20 cellular contexts compared by ENCODE assay signal in the genomic region with DNA sequence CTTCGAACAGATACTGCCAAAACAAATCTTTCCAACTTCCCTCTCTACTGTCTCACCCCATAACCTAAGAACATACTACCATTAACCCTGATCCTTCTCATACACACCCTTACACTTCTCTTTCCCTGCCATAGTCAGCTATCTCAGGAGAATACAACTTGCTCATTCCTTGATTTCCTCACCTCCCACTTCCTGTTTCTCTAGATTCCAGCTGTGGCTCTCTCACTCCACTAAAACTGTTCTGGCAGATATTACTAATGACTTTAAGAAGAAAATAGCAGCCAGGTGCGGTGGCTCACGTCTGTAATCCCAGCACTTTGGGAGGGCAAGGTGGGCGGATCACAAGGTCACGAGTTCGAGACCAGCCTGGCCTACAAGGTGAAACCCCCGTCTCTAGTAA. TPM values are rescaled to one million over a fixed set of nuclear protein-coding genes. Genes with fewer than 3 reads are reported as not detected.
A peak's percentile ranks its signal among the peaks of the same experiment; 100 is the strongest.
DNase-seq lines count a peak whose midpoint lies in the region; ATAC-seq, FAIRE-seq and TF ChIP-seq lines count a peak whose summit lies in the region.
"Had no signal": no experiment of that assay in that cellular context is flagged by ENCODE, and none has a peak within 500 bp of the region (broad histone marks: within the 10 kb centered on the region; RNA-seq: fewer than 3 reads in every experiment).

No MANE protein-coding gene starts in this region.

- TF ChIP-seq POLR2A in GM12878 (IDR thresholded peaks at IDR 0.05; ENCODE audit: low read depth, low read length) (no peak), heart left ventricle (IDR thresholded peaks at IDR 0.05) (no peak)

- no peaks in the 10 kb centered on the region for H3K27me3 Mint-ChIP-seq in activated CD4-positive, alpha-beta T cell treated with anti-CD3 and anti-CD28 coated beads for 36 hours
- H3K27me3 Mint-ChIP-seq in activated CD4-positive, alpha-beta T cell treated with anti-CD3 and anti-CD28 coated beads, Interleukin-2, amount 10 ng/mL, durations not matched to agents 24 days and 14 days, result no peaks in the 10 kb centered on the region
- H3K27me3 Mint-ChIP-seq: B cell; CD4-positive, CD25-positive, alpha-beta regulatory T cell had no signal

- TF ChIP-seq CTCF in GM12878 (IDR thresholded peaks at IDR 0.05 in 2 of 3, conservative IDR thresholded peaks at IDR 0.05 in 1 of 3; ENCODE audit: control insufficient read depth in 2 of 3, extremely low read depth in 1 of 3, insufficient read depth in 1 of 3, low read depth in 3 of 3, low read length in 3 of 3) (no peak), epithelial cell of esophagus (IDR thresholded peaks at IDR 0.05; ENCODE audit: insufficient read depth, low read depth, low read length, missing control alignments) (no peak), heart left ventricle (IDR thresholded peaks at IDR 0.05) (no peak)

- H4K20me1 ChIP-seq in GM12878 (ENCODE audit: control insufficient read depth, insufficient read depth), result no peaks in the 10 kb centered on the region

- no peak overlapping the region for H3K9ac ChIP-seq in GM12878 (ENCODE audit: control insufficient read depth, insufficient read depth, low read length)

- BruUV-seq in GM12878 (replicated peaks; lab: Mats Ljungman, UMichigan), result no TSS peak

- no peak overlapping the region for H3K4me2 ChIP-seq in GM12878 (ENCODE audit: control insufficient read depth, insufficient read depth)

- TF ChIP-seq EP300 in GM12878 (IDR thresholded peaks at IDR 0.05; ENCODE audit: borderline replicate concordance in 1 of 2, control insufficient read depth in 1 of 2, low read depth in 2 of 2, low read length in 2 of 2), result no peak

- H2AFZ ChIP-seq in GM12878 (ENCODE audit: control insufficient read depth, low read depth, low read length), result no peak overlapping the region

- in situ Hi-C loops in GM12878 (cut with MboI), result no loop called here

- intact Hi-C loops in activated CD4-positive, alpha-beta T cell treated with anti-CD3 and anti-CD28 coated beads for 36 hours (cut with DNase I, micrococcal nuclease), result no loop called here
- intact Hi-C loops in activated CD4-positive, alpha-beta T cell treated with anti-CD3 and anti-CD28 coated beads, Interleukin-2, amount 10 ng/mL, durations not matched to agents 24 days and 14 days (cut with micrococcal nuclease), result no loop called here
- intact Hi-C loops in GM12878 (cut with micrococcal nuclease; ENCODE audit: unreplicated experiment) (no loop called here), heart left ventricle (cut with DNase I) (loop anchor here in 1 of 10 donors (10.0 kb wide), 1 partner anchor 857 kb away; no protein-coding TSS in a partner anchor)

- CTCF ChIA-PET in activated CD4-positive, alpha-beta T cell treated with anti-CD3 and anti-CD28 coated beads for 36 hours (lab: Charles Lee), result interaction anchor here (0.6 to 10.8 kb wide), 6 partner anchors 18 to 304 kb away, joined by 3 to 156 read pairs (median 4); partner anchors contain the start of gene FAM43A
- CTCF ChIA-PET in GM12878 (lab: Yijun Ruan, JAX), result interaction anchor here (1.3 to 1.7 kb wide), 2 partner anchors 15 to 195 kb away, joined by 3 to 8 read pairs; no protein-coding TSS in a partner anchor

- FAIRE-seq in GM12878 (lab: Jason Lieb, UNC), result no peak

- H3K4me3 ChIP-seq in GM12878 (no peak overlapping the region), epithelial cell of esophagus (ENCODE audit: low read length) (no peak overlapping the region), heart left ventricle (no peak overlapping the region)
- H3K4me3 ChIP-seq: Peyer's patch had no signal

- DNase-seq in activated CD4-positive, alpha-beta T cell treated with anti-CD3 and anti-CD28 coated beads for 36 hours, result no peak
- DNase-seq in activated CD4-positive, alpha-beta T cell treated with anti-CD3 and anti-CD28 coated beads, Interleukin-2, amount 10 ng/mL, durations not matched to agents 24 days and 14 days, result no peak
- DNase-seq in GM12878 (ENCODE audit: low read depth, low spot score), result no peak
- peak; percentile 51 for DNase-seq in epithelial cell of esophagus (ENCODE audit: low read depth)
- DNase-seq in NCI-H526 (lab: John Stamatoyannopoulos, UW), result no peak
- DNase-seq in glomerular visceral epithelial cell (ENCODE audit: extremely low spot score), result no peak
- DNase-seq in heart left ventricle, result no peak
- DNase-seq: 8988T; CD4-positive, CD25-positive, alpha-beta regulatory T cell; COR-L47; GDM1; GOT3; NCI-H1092 treated with DMSO at 0.1 percent for 48 hours; NCI-H146; NCI-H2081; NCI-H2171 treated with DMSO at 0.1 percent for 48 hours; NCI-H446 treated with DMSO at 0.1 percent for 48 hours; Peyer's patch had no signal

- no peak for ATAC-seq in activated CD4-positive, alpha-beta T cell treated with anti-CD3 and anti-CD28 coated beads for 36 hours
- no peak for ATAC-seq in GM12878
- ATAC-seq in GM18909 (IDR thresholded peaks at IDR 0.05; ENCODE audit: poor library complexity, unreplicated experiment), result no peak
- no peak for ATAC-seq in heart left ventricle

- H3K36me3 ChIP-seq in GM12878 (ENCODE audit: control insufficient read depth in 2 of 2, insufficient read depth in 2 of 2, low read length in 1 of 2) (peaks cover 2 to 13% of the 10 kb centered on the region in 2 experiments), heart left ventricle (peaks cover 0 to 66% (median 56%) of the 10 kb centered on the region in 9 donors)

- H3K4me1 ChIP-seq in GM12878 (ENCODE audit: control insufficient read depth, insufficient read depth, low read length), result peaks cover 10% of the 10 kb centered on the region; the same call in 1 of the 2 replicates
- peaks cover 0 to 21% (median 14%) of the 10 kb centered on the region in 12 donors for H3K4me1 ChIP-seq in heart left ventricle

- RAD21 ChIA-PET in GM12878 (lab: Charles Lee; ENCODE audit: unreplicated experiment), result interaction anchor here (0.5 kb wide), 1 partner anchor 199 kb away, joined by 5 read pairs; no protein-coding TSS in a partner anchor

- H3K27ac ChIP-seq in GM12878 (ENCODE audit: control insufficient read depth, insufficient read depth), result no peak overlapping the region
- H3K27ac ChIP-seq in heart left ventricle, result no peak overlapping the region
- H3K27ac ChIP-seq: Peyer's patch had no signal

- 51% methylated on average over 7 of the region's 7 CpGs for WGBS in GM12878 (ENCODE audit: insufficient coverage, insufficient replicate concordance, low lambda C conversion rate, missing lambda C conversion rate)
- 66 to 76% (median 74%) methylated on average over 7 of the region's 7 CpGs for WGBS in heart left ventricle, 4 donors

- no peaks in the 10 kb centered on the region for H3K27me3 ChIP-seq in GM12878 (replicated peaks in 1 of 2; ENCODE audit: control insufficient read depth in 2 of 2, insufficient read depth in 2 of 2, low read length in 1 of 2)
- no peaks in the 10 kb centered on the region for H3K27me3 ChIP-seq in heart left ventricle
- H3K27me3 ChIP-seq: Peyer's patch had no signal

- no peak overlapping the region for H3K4me3 Mint-ChIP-seq in activated CD4-positive, alpha-beta T cell treated with anti-CD3 and anti-CD28 coated beads for 36 hours
- H3K4me3 Mint-ChIP-seq in activated CD4-positive, alpha-beta T cell treated with anti-CD3 and anti-CD28 coated beads, Interleukin-2, amount 10 ng/mL, durations not matched to agents 24 days and 14 days, result no peak overlapping the region
- H3K4me3 Mint-ChIP-seq: B cell had no signal

- H3K27ac Mint-ChIP-seq in activated CD4-positive, alpha-beta T cell treated with anti-CD3 and anti-CD28 coated beads for 36 hours, result peak overlapping the region; percentile 48
- no peak overlapping the region for H3K27ac Mint-ChIP-seq in activated CD4-positive, alpha-beta T cell treated with anti-CD3 and anti-CD28 coated beads, Interleukin-2, amount 10 ng/mL, durations not matched to agents 24 days and 14 days
- H3K27ac Mint-ChIP-seq: B cell had no signal

- H3K79me2 ChIP-seq in GM12878 (ENCODE audit: control insufficient read depth, insufficient read depth, low read length), result peaks cover 30% of the 10 kb centered on the region

- peaks cover 39% of the 10 kb centered on the region for H3K4me1 Mint-ChIP-seq in activated CD4-positive, alpha-beta T cell treated with anti-CD3 and anti-CD28 coated beads for 36 hours
- H3K4me1 Mint-ChIP-seq in activated CD4-positive, alpha-beta T cell treated with anti-CD3 and anti-CD28 coated beads, Interleukin-2, amount 10 ng/mL, durations not matched to agents 24 days and 14 days, result peaks cover 21% of the 10 kb centered on the region

- H3K9me3 Mint-ChIP-seq in activated CD4-positive, alpha-beta T cell treated with anti-CD3 and anti-CD28 coated beads for 36 hours (ENCODE audit: low read depth), result no peaks in the 10 kb centered on the region
- H3K9me3 Mint-ChIP-seq in activated CD4-positive, alpha-beta T cell treated with anti-CD3 and anti-CD28 coated beads, Interleukin-2, amount 10 ng/mL, durations not matched to agents 24 days and 14 days, result no peaks in the 10 kb centered on the region
- H3K9me3 Mint-ChIP-seq: CD4-positive, CD25-positive, alpha-beta regulatory T cell had no signal

- SMC1A ChIA-PET in GM12878 (lab: Charles Lee; ENCODE audit: uncharacterized antibody, unreplicated experiment), result no interaction called here

- H3K36me3 Mint-ChIP-seq in activated CD4-positive, alpha-beta T cell treated with anti-CD3 and anti-CD28 coated beads for 36 hours (ENCODE audit: low read depth), result peaks cover 42% of the 10 kb centered on the region
- peaks cover 44% of the 10 kb centered on the region for H3K36me3 Mint-ChIP-seq in activated CD4-positive, alpha-beta T cell treated with anti-CD3 and anti-CD28 coated beads, Interleukin-2, amount 10 ng/mL, durations not matched to agents 24 days and 14 days (ENCODE audit: low read depth)

- no peak for TF ChIP-seq RAD21 in GM12878 (IDR thresholded peaks at IDR 0.05; ENCODE audit: insufficient read depth, low read depth, low read length)

- H3K9me3 ChIP-seq in GM12878 (replicated peaks; ENCODE audit: control insufficient read depth, insufficient read depth, low read length) (no peaks in the 10 kb centered on the region), heart left ventricle (no peaks in the 10 kb centered on the region)
- H3K9me3 ChIP-seq: Peyer's patch had no signal

- POLR2A ChIA-PET in activated CD4-positive, alpha-beta T cell treated with anti-CD3 and anti-CD28 coated beads for 36 hours (lab: Charles Lee), result no interaction called here
- POLR2A ChIA-PET in GM12878 (lab: Charles Lee), result interaction anchor here (0.6 to 0.7 kb wide), 2 partner anchors 221 to 728 kb away, joined by 3 read pairs; no protein-coding TSS in a partner anchor

RNA-seq across cellular contexts. Expression of gene LSG1, which starts 4.6 kb away (rescaled TPM):
- total RNA-seq in activated CD4-positive, alpha-beta T cell treated with anti-CD3 and anti-CD28 coated beads for 36 hours, result 10 to 100 TPM; 41.4 to 43.9 TPM
- 59.0 and 60.2 TPM in 2 replicates for total RNA-seq in activated CD4-positive, alpha-beta T cell treated with anti-CD3 and anti-CD28 coated beads, Interleukin-2, amount 10 ng/mL, durations not matched to agents 24 days and 14 days
- total RNA-seq in GM12878 (2013; cell fraction: nucleolus; rRNA removed), result 90.2 and 98.4 TPM in 2 replicates
- total RNA-seq in GM12878 (2014; rRNA removed), result 56.1 and 59.3 TPM in 2 replicates
- 57.0 and 58.6 TPM in 2 replicates for total RNA-seq in GM12878 (2014; rRNA removed; fragmentation: Illumina TruSeq; extraction: Trizol)
- 29.8 and 30.0 TPM in 2 replicates for total RNA-seq in GM12878 (2021)
- 29.4 TPM for polyA plus RNA-seq in GM12878 (2011; ENCODE audit: low read depth)
- polyA plus RNA-seq in GM12878 (2011; rRNA removed), result 68.0 and 75.6 TPM in 2 replicates
- 47.1 and 48.5 TPM in 2 replicates for polyA plus RNA-seq in GM12878 (2011; cell fraction: cytosol; rRNA removed)
- 96.0 and 133 TPM in 2 replicates for polyA plus RNA-seq in GM12878 (2011; cell fraction: nucleus; rRNA removed)
- polyA plus RNA-seq in GM12878 (2012), result 24.1 and 28.7 TPM in 2 replicates
- 65.8 and 76.8 TPM in 2 replicates for polyA plus RNA-seq in GM12878 (2014; fragmentation: Illumina TruSeq; extraction: Trizol)
- 10 to 100 TPM; 14.3 to 23.5 TPM for polyA plus RNA-seq in GM12878 (2014; fragmentation: Nextera tagmentation; extraction: Ambion mirVana)
- 42.7 and 51.0 TPM in 2 replicates for polyA plus RNA-seq in GM12878 (2014; rRNA removed)
- polyA plus RNA-seq in GM12878 (2016; fragmentation: Nextera tagmentation; extraction: Ambion mirVana), result 10 to 100 TPM; 52.9 to 55.8 TPM
- 77.9 and 79.7 TPM in 2 replicates for polyA minus RNA-seq in GM12878 (2011; rRNA and poly(A)+ RNA removed)
- 20.4 and 21.8 TPM in 2 replicates for polyA minus RNA-seq in GM12878 (2011; cell fraction: cytosol; rRNA and poly(A)+ RNA removed)
- polyA minus RNA-seq in GM12878 (2011; cell fraction: nucleus; rRNA and poly(A)+ RNA removed), result 44.2 and 51.9 TPM in 2 replicates
- total RNA-seq in heart left ventricle, result 10 to 100 TPM; 13.7 to 22.2 (median 18.9) TPM
- polyA plus RNA-seq in heart left ventricle, result 10 to 100 TPM in 1 of 2 donors, 1 to 10 TPM in 1; 9.6 to 26.9 TPM

RNA-seq across cellular contexts. Expression of gene FAM43A, which starts 18.3 kb away (rescaled TPM):
- 1 to 10 TPM; 5.0 to 5.1 TPM for total RNA-seq in activated CD4-positive, alpha-beta T cell treated with anti-CD3 and anti-CD28 coated beads for 36 hours
- total RNA-seq in activated CD4-positive, alpha-beta T cell treated with anti-CD3 and anti-CD28 coated beads, Interleukin-2, amount 10 ng/mL, durations not matched to agents 24 days and 14 days, result 7.0 TPM in 2 replicates
- 0.56 and 0.66 TPM in 2 replicates for total RNA-seq in GM12878 (2013; cell fraction: nucleolus; rRNA removed)
- total RNA-seq in GM12878 (2014; rRNA removed) (2.5 and 3.5 TPM in 2 replicates), GM12878 (2014; rRNA removed; fragmentation: Illumina TruSeq; extraction: Trizol) (0.88 and 0.94 TPM in 2 replicates), GM12878 (2021) (4.2 and 5.0 TPM in 2 replicates), heart left ventricle (10 to 100 TPM; 10.5 to 34.8 (median 15.5) TPM)
- polyA plus RNA-seq in GM12878 (2011; ENCODE audit: low read depth), result 1.1 TPM
- polyA plus RNA-seq in GM12878 (2011; rRNA removed) (0.92 and 1.0 TPM in 2 replicates), GM12878 (2014; fragmentation: Illumina TruSeq; extraction: Trizol) (0.41 and 1.00 TPM in 2 replicates), GM12878 (2014; fragmentation: Nextera tagmentation; extraction: Ambion mirVana) (under 1 TPM; 0.27 to 0.58 TPM), GM12878 (2014; rRNA removed) (3.7 and 4.8 TPM in 2 replicates), GM12878 (2016; fragmentation: Nextera tagmentation; extraction: Ambion mirVana) (1 to 10 TPM; 1.3 to 1.6 TPM), heart left ventricle (10 to 100 TPM in 1 of 2 donors, 1 to 10 TPM in 1; 7.5 to 23.1 TPM)
- 1.5 and 2.5 TPM in 2 replicates for polyA plus RNA-seq in GM12878 (2011; cell fraction: cytosol; rRNA removed)
- polyA plus RNA-seq in GM12878 (2011; cell fraction: nucleus; rRNA removed), result 6.0 and 6.2 TPM in 2 replicates
- 5.4 and 5.6 TPM in 2 replicates for polyA plus RNA-seq in GM12878 (2012)
- polyA minus RNA-seq in GM12878 (2011; rRNA and poly(A)+ RNA removed), result 0.37 and 0.82 TPM in 2 replicates
- 1.5 and 1.7 TPM in 2 replicates for polyA minus RNA-seq in GM12878 (2011; cell fraction: cytosol; rRNA and poly(A)+ RNA removed)
- polyA minus RNA-seq in GM12878 (2011; cell fraction: nucleus; rRNA and poly(A)+ RNA removed), result 1.9 and 4.5 TPM in 2 replicates

RNA-seq across cellular contexts. Expression of gene TMEM44, which starts 34.1 kb away (rescaled TPM):
- total RNA-seq in activated CD4-positive, alpha-beta T cell treated with anti-CD3 and anti-CD28 coated beads for 36 hours, result 1 to 10 TPM; 3.7 to 4.7 TPM
- total RNA-seq in activated CD4-positive, alpha-beta T cell treated with anti-CD3 and anti-CD28 coated beads, Interleukin-2, amount 10 ng/mL, durations not matched to agents 24 days and 14 days, result 2.4 and 2.8 TPM in 2 replicates
- 9.1 and 10.0 TPM in 2 replicates for total RNA-seq in GM12878 (2013; cell fraction: nucleolus; rRNA removed)
- total RNA-seq in GM12878 (2014; rRNA removed) (4.0 and 7.6 TPM in 2 replicates), GM12878 (2014; rRNA removed; fragmentation: Illumina TruSeq; extraction: Trizol) (2.9 and 3.1 TPM in 2 replicates), GM12878 (2021) (7.3 and 8.4 TPM in 2 replicates), heart left ventricle (1 to 10 TPM; 3.8 to 8.5 (median 4.7) TPM)
- polyA plus RNA-seq in GM12878 (2011; ENCODE audit: low read depth), result 4.9 TPM
- polyA plus RNA-seq in GM12878 (2011; rRNA removed) (0.57 and 0.69 TPM in 2 replicates), GM12878 (2014; fragmentation: Illumina TruSeq; extraction: Trizol) (2.9 and 4.9 TPM in 2 replicates), GM12878 (2014; fragmentation: Nextera tagmentation; extraction: Ambion mirVana) (1 to 10 TPM in 1 of 2 experiments, under 1 TPM in 1; 0.89 to 1.1 TPM), GM12878 (2014; rRNA removed) (7.7 and 8.3 TPM in 2 replicates), GM12878 (2016; fragmentation: Nextera tagmentation; extraction: Ambion mirVana) (1 to 10 TPM; 1.9 to 4.1 TPM), heart left ventricle (1 to 10 TPM; 6.5 to 7.5 TPM)
- polyA plus RNA-seq in GM12878 (2011; cell fraction: cytosol; rRNA removed), result 1.1 and 1.2 TPM in 2 replicates
- polyA plus RNA-seq in GM12878 (2011; cell fraction: nucleus; rRNA removed), result 5.0 and 5.2 TPM in 2 replicates
- polyA plus RNA-seq in GM12878 (2012), result 6.6 and 7.0 TPM in 2 replicates
- polyA minus RNA-seq in GM12878 (2011; rRNA and poly(A)+ RNA removed), result 0.51 and 2.2 TPM in 2 replicates
- 1.3 TPM in 1 of 2 replicates, not detected in the other for polyA minus RNA-seq in GM12878 (2011; cell fraction: cytosol; rRNA and poly(A)+ RNA removed)
- polyA minus RNA-seq in GM12878 (2011; cell fraction: nucleus; rRNA and poly(A)+ RNA removed), result 1.1 and 1.5 TPM in 2 replicates
